8 cellular contexts compared by ENCODE assay signal in the genomic region with DNA sequence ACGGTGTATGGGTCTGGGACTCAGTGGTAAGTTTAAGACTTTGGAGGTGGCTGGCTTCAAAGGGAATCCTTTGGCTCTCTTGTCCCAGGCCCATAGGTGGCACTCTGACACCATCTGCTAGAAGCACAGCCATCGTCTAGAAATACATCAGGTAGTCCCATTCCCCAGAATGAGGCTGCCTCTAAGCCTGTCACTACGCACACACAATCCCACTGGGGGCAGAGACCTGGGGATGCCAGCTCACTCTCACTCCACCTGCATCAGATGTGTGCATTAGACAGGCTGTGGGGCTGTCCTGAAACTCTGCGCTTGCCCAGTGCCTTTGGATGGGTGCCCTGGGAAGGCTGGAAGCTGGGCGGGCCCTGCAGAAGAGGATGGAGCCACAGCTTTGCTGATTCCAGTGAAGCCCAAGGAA.
DNase-seq lines count a peak whose midpoint lies in the region; ATAC-seq, FAIRE-seq and TF ChIP-seq lines count a peak whose summit lies in the region.

No MANE protein-coding gene starts in this region.

- no peak overlapping the region for H3K4me3 Mint-ChIP-seq in activated T-cell treated with anti-CD3 and anti-CD28 coated beads, Interleukin-2, amount 50 U/mL, for 24 hours
- H3K4me3 Mint-ChIP-seq in astrocyte (ENCODE audit: unreplicated experiment) (no peak overlapping the region), T-cell (no peak overlapping the region)

- TF ChIP-seq POLR2A in tibial nerve (IDR thresholded peaks at IDR 0.05): no peak

- peak; percentile 36 for DNase-seq in activated T-cell treated with anti-CD3 and anti-CD28 coated beads, Interleukin-2, amount 50 U/mL, for 24 hours
- no peak for DNase-seq in activated T-cell treated with anti-CD3 and anti-CD28 coated beads for 4 hours
- DNase-seq in NCI-H1105 (lab: John Stamatoyannopoulos, UW): peak; percentile 13
- DNase-seq in astrocyte (ENCODE audit: low read depth): peak; percentile 29
- DNase-seq in iris pigment epithelial cell (ENCODE audit: low read depth): peak; percentile 51
- no peak for DNase-seq in tibial nerve (ENCODE audit: low spot score in 2 of 2)
- no peak for DNase-seq in T-cell

- peak overlapping the region; percentile 33 for H2AFZ ChIP-seq in astrocyte (ENCODE audit: low read depth, low read length)

- POLR2A ChIA-PET in T-cell (lab: Charles Lee): no interaction called here

- no peaks in the 10 kb centered on the region for H3K36me3 ChIP-seq in astrocyte (ENCODE audit: insufficient read depth, low read length)
- no peaks in the 10 kb centered on the region for H3K36me3 ChIP-seq in tibial nerve

- H3K4me1 ChIP-seq in astrocyte (ENCODE audit: insufficient read depth, low read length): no peaks in the 10 kb centered on the region
- H3K4me1 ChIP-seq in tibial nerve: no peaks in the 10 kb centered on the region

- H3K4me2 ChIP-seq in astrocyte (ENCODE audit: low read length): no peak overlapping the region

- H3K27me3 Mint-ChIP-seq in activated T-cell treated with anti-CD3 and anti-CD28 coated beads, Interleukin-2, amount 50 U/mL, for 24 hours: no peaks in the 10 kb centered on the region
- peaks cover 9% of the 10 kb centered on the region for H3K27me3 Mint-ChIP-seq in astrocyte (ENCODE audit: low read depth, unreplicated experiment)
- peaks cover 0 to 3% of the 10 kb centered on the region in 2 donors for H3K27me3 Mint-ChIP-seq in T-cell

- H3K4me1 Mint-ChIP-seq in activated T-cell treated with anti-CD3 and anti-CD28 coated beads, Interleukin-2, amount 50 U/mL, for 24 hours (ENCODE audit: low read depth): no peaks in the 10 kb centered on the region
- H3K4me1 Mint-ChIP-seq in astrocyte (ENCODE audit: low read depth, unreplicated experiment) (no peaks in the 10 kb centered on the region), T-cell (no peaks in the 10 kb centered on the region)

- no peak overlapping the region for H3K27ac Mint-ChIP-seq in activated T-cell treated with anti-CD3 and anti-CD28 coated beads, Interleukin-2, amount 50 U/mL, for 24 hours
- H3K27ac Mint-ChIP-seq in astrocyte (ENCODE audit: unreplicated experiment): no peak overlapping the region
- no peak overlapping the region for H3K27ac Mint-ChIP-seq in T-cell

- H3K9ac ChIP-seq in astrocyte (ENCODE audit: low read length): no peak overlapping the region

- TF ChIP-seq CTCF in astrocyte (IDR thresholded peaks at IDR 0.05; ENCODE audit: insufficient read depth, low read depth, low read length) (peak; percentile 61), tibial nerve (IDR thresholded peaks at IDR 0.05) (peak in 4 of 5 experiments; percentile 21 to 39 (median 33))

- FAIRE-seq in astrocyte (lab: Jason Lieb, UNC): no peak

- ATAC-seq in T-cell (replicated peaks in 1 of 4) (no peak), GM21423 (IDR thresholded peaks at IDR 0.05; ENCODE audit: unreplicated experiment) (no peak)

- H3K27me3 ChIP-seq in astrocyte (ENCODE audit: insufficient read depth, low read length) (no peaks in the 10 kb centered on the region), tibial nerve (no peaks in the 10 kb centered on the region)

- H3K36me3 Mint-ChIP-seq in activated T-cell treated with anti-CD3 and anti-CD28 coated beads, Interleukin-2, amount 50 U/mL, for 24 hours (ENCODE audit: low read depth): no peaks in the 10 kb centered on the region
- H3K36me3 Mint-ChIP-seq in astrocyte (ENCODE audit: low read depth, unreplicated experiment) (peaks cover 6% of the 10 kb centered on the region), T-cell (no peaks in the 10 kb centered on the region)

- no peaks in the 10 kb centered on the region for H3K9me3 Mint-ChIP-seq in activated T-cell treated with anti-CD3 and anti-CD28 coated beads, Interleukin-2, amount 50 U/mL, for 24 hours
- no peaks in the 10 kb centered on the region for H3K9me3 Mint-ChIP-seq in astrocyte (ENCODE audit: unreplicated experiment)
- H3K9me3 Mint-ChIP-seq in T-cell: no peaks in the 10 kb centered on the region

- TF ChIP-seq EP300 in tibial nerve (IDR thresholded peaks at IDR 0.05): no peak

- CTCF ChIA-PET in T-cell (lab: Charles Lee): no interaction called here

- no peaks in the 10 kb centered on the region for H3K9me3 ChIP-seq in astrocyte (ENCODE audit: insufficient read depth, low read depth, low read length)
- H3K9me3 ChIP-seq in tibial nerve: no peaks in the 10 kb centered on the region

- WGBS in tibial nerve, 2 donors: 55 to 70% methylated on average over 4 to 5 of the region's 5 CpGs

- H3K79me2 ChIP-seq in astrocyte (ENCODE audit: insufficient read depth, low read length): no peaks in the 10 kb centered on the region

- H3K4me3 ChIP-seq in astrocyte (ENCODE audit: insufficient read depth, low read depth, low read length): no peak overlapping the region
- no peak overlapping the region for H3K4me3 ChIP-seq in tibial nerve

- no peak overlapping the region for H3K27ac ChIP-seq in astrocyte (ENCODE audit: low read depth, low read length)
- H3K27ac ChIP-seq in tibial nerve: no peak overlapping the region

- H4K20me1 ChIP-seq in astrocyte (ENCODE audit: insufficient read depth, low read length): no peaks in the 10 kb centered on the region

Comparison
In these comparisons a context has a peak if more than half of its experiments do, and no peak if none do; other contexts are left out.
1. DNase-seq: peak in activated T-cell treated with anti-CD3 and anti-CD28 coated beads, Interleukin-2, amount 50 U/mL, for 24 hours (single experiment), NCI-H1105 (single experiment), astrocyte (single experiment) and iris pigment epithelial cell (single experiment); none in activated T-cell treated with anti-CD3 and anti-CD28 coated beads for 4 hours (single experiment), tibial nerve (0 of 2) and T-cell (0 of 34).